12 cellular contexts compared by ENCODE assay signal in the genomic region with DNA sequence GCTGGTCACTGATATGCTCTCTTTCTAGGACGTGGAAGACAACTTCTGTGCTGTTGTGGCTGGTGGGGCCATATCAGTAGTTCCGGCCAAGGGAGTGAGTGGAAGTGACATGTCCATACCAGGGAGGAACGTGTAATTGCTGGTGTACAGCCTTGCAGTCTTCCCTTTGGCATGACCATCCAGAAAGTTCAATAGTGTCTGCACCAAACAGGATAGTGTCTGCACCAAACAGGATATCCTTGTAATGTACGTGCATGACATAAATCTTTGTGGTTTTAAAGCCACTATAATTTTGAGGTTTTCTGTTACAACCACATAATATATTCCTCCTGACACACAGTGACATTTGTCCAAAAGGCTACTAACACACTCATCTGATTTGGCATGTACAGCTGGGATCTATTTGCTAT.
DNase-seq lines count a peak whose midpoint lies in the region; ATAC-seq and TF ChIP-seq lines count a peak whose summit lies in the region.
"Had no signal": no experiment of that assay in that cellular context is flagged by ENCODE, and none has a peak within 500 bp of the region (broad histone marks: within the 10 kb centered on the region; RNA-seq: fewer than 3 reads in every experiment).

No MANE protein-coding gene starts in this region.

- no peaks in the 10 kb centered on the region for H3K27me3 Mint-ChIP-seq in memory B cell
- H3K27me3 Mint-ChIP-seq: activated CD4-positive, alpha-beta T cell treated with anti-CD3 and anti-CD28 coated beads, Interleukin-2, amount 10 ng/mL, durations not matched to agents 24 days and 14 days had no signal

- TF ChIP-seq CTCF in DND-41 (IDR thresholded peaks at IDR 0.05; ENCODE audit: borderline replicate concordance, extremely low read depth, low read length, poor library complexity, severe bottlenecking) (no peak), RWPE1 (conservative IDR thresholded peaks at IDR 0.05; ENCODE audit: low read depth) (no peak)

- H3K9me3 ChIP-seq in DND-41 (ENCODE audit: insufficient read depth, low read length, severe bottlenecking): no peaks in the 10 kb centered on the region
- H3K9me3 ChIP-seq: ascending aorta, prostate gland, SK-N-SH had no signal

- CTCF ChIA-PET in RWPE1 (lab: Yijun Ruan, JAX): interaction anchor here (0.5 to 2.4 kb wide), 19 partner anchors 9 to 1561 kb away, joined by 3 to 19 read pairs (median 3); no protein-coding TSS in a partner anchor

- no peak overlapping the region for H3K27ac ChIP-seq in DND-41 (ENCODE audit: low read length)
- H3K27ac ChIP-seq in RWPE1: no peak overlapping the region
- H3K27ac ChIP-seq: prostate gland had no signal

- peaks cover 7% of the 10 kb centered on the region; the same call in 1 of the 2 replicates for H3K4me1 ChIP-seq in DND-41 (ENCODE audit: insufficient read depth, low read length)
- H3K4me1 ChIP-seq: prostate gland had no signal

- peaks cover 59% of the 10 kb centered on the region for H3K36me3 ChIP-seq in DND-41 (ENCODE audit: insufficient read depth, low read length)

- ATAC-seq in DND-41 (ENCODE audit: insufficient read depth, low read depth) (peak; percentile 64), GM19351 (IDR thresholded peaks at IDR 0.05; ENCODE audit: unreplicated experiment) (peak; percentile 30), memory B cell (ENCODE audit: low read depth) (peak; percentile 31), GM18873 (IDR thresholded peaks at IDR 0.05; ENCODE audit: low FRiP score, unreplicated experiment) (no peak)

- no peak overlapping the region for H3K4me2 ChIP-seq in DND-41 (ENCODE audit: insufficient read depth, low read length)
- H3K4me2 ChIP-seq: SK-N-SH had no signal

- H3K27ac Mint-ChIP-seq in memory B cell: peak overlapping the region; percentile 31
- H3K27ac Mint-ChIP-seq: activated CD4-positive, alpha-beta T cell treated with anti-CD3 and anti-CD28 coated beads, Interleukin-2, amount 10 ng/mL, durations not matched to agents 24 days and 14 days had no signal

- H3K4me3 ChIP-seq in DND-41 (ENCODE audit: low read depth in 1 of 2, low read length in 2 of 2): no peak overlapping the region
- H3K4me3 ChIP-seq: ascending aorta, prostate gland had no signal

- H3K36me3 Mint-ChIP-seq in memory B cell: peaks cover 8% of the 10 kb centered on the region

- peaks cover 12% of the 10 kb centered on the region for H3K4me1 Mint-ChIP-seq in memory B cell

- DNase-seq in DND-41 (no peak), NOMO-1 treated with dmso at 0.1 percent for 144 hours (lab: John Stamatoyannopoulos, UW; ENCODE audit: unreplicated experiment) (peak; percentile 25), memory B cell (ENCODE audit: low spot score in 2 of 2) (no peak), RWPE1 (ENCODE audit: low spot score) (no peak), NCI-H187 (lab: John Stamatoyannopoulos, UW) (no peak), superior temporal gyrus (ENCODE audit: extremely low spot score) (no peak)

- H3K9ac ChIP-seq in DND-41 (ENCODE audit: low read depth, low read length): no peak overlapping the region
- H3K9ac ChIP-seq: SK-N-SH had no signal

- POLR2A ChIA-PET in RWPE1 (lab: Yijun Ruan, JAX; ENCODE audit: low non-redundant PET): no interaction called here

- H4K20me1 ChIP-seq in DND-41 (ENCODE audit: insufficient read depth, low read length): 0 out of 2 replicates have a peak, but pooled peaks cover 8% of the 10 kb centered on the region

- H3K9me3 Mint-ChIP-seq in memory B cell: no peaks in the 10 kb centered on the region
- H3K9me3 Mint-ChIP-seq: activated CD4-positive, alpha-beta T cell treated with anti-CD3 and anti-CD28 coated beads, Interleukin-2, amount 10 ng/mL, durations not matched to agents 24 days and 14 days had no signal

- H3K27me3 ChIP-seq in DND-41 (ENCODE audit: insufficient read depth, low read length, poor library complexity): no peaks in the 10 kb centered on the region
- H3K27me3 ChIP-seq: ascending aorta had no signal

- H2AFZ ChIP-seq in DND-41 (ENCODE audit: low read depth, low read length): no peak overlapping the region

- H3K4me3 Mint-ChIP-seq in memory B cell: no peak overlapping the region
- H3K4me3 Mint-ChIP-seq: activated CD4-positive, alpha-beta T cell treated with anti-CD3 and anti-CD28 coated beads, Interleukin-2, amount 10 ng/mL, durations not matched to agents 24 days and 14 days had no signal

- H3K79me2 ChIP-seq in DND-41 (ENCODE audit: insufficient read depth, low read length): no peaks in the 10 kb centered on the region
